In the genomic region with DNA sequence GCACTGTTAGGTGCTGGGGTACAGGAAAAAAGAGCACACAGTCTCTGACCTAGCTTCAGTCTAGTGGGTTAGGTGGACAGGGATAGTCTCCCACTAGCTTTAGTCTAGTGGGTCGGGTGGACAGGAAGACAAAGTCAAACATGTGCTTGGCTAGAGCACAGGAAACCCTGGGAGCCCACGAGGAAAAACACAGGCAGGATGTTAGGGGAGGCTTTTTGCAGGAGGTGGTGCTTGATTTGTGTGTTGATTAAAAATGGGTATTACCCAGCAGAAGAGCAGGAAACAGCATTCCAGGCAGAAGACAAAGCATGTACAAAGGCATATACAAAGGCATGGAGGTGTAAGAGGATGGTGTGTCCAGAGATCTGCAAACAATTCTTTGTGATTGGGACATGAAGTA, we compare ENCODE assay signal across 27 cellular contexts.
"Had no signal": no experiment of that assay in that cellular context is flagged by ENCODE, and none has a peak within 500 bp of the region (broad histone marks: within the 10 kb centered on the region; RNA-seq: fewer than 3 reads in every experiment).

No MANE protein-coding gene starts in this region.

- H3K27ac ChIP-seq: KMS-11, SJSA1 had no signal

- H3K4me1 ChIP-seq: SJSA1 had no signal

- ATAC-seq: activated T-helper 17 cell treated with anti-CD3 and anti-CD28 coated beads, Interleukin-2, amount 50 U/mL, for 72 hours; PC-3; T-helper 17 cell had no signal

- H3K4me3 ChIP-seq: MG63, SJSA1 had no signal

- H3K27me3 ChIP-seq: MG63, SJSA1 had no signal

- H3K36me3 ChIP-seq: MG63, SJSA1 had no signal

- DNase-seq: activated B cell treated with CpG ODN at 0.5 μM for 24 hours; activated CD4-positive, alpha-beta memory T cell treated with anti-CD3 and anti-CD28 coated beads for 36 hours; activated CD4-positive, alpha-beta T cell treated with anti-CD3 and anti-CD28 coated beads, Interleukin-2, amount 10 ng/mL, durations not matched to agents 7 days and 5 days; activated gamma-delta T cell; activated naive CD4-positive, alpha-beta T cell treated with anti-CD3 and anti-CD28 coated beads for 36 hours; activated naive CD8-positive, alpha-beta T cell treated with anti-CD3 and anti-CD28 coated beads for 36 hours; activated T-cell treated with anti-CD3 and anti-CD28 coated beads for 4 hours; activated T-cell treated with anti-CD3 and anti-CD28 coated beads, Interleukin-2, amount 50 U/mL, for 48 hours; caudate nucleus; MG63; MV-4-11; NCI-H1092 treated with DMSO at 0.1 percent for 48 hours; NCI-H1417 treated with DMSO at 0.1 percent for 48 hours; NCI-H1694; NCI-H2029 treated with DMSO at 0.1 percent for 48 hours; NCI-H345; NCI-H510A; NCI-H526 treated with DMSO at 0.1 percent for 48 hours; NCI-H82; NK-92 treated with Interleukin-12 subunit alpha and Interleukin-12 subunit beta, amount 100 ng/mL, for 24 hours; PC-3; SHP77; T-helper 17 cell; T-helper 9 cell had no signal

- H3K9ac ChIP-seq: KMS-11 had no signal

- H3K9me3 ChIP-seq: MG63, SJSA1 had no signal

- H3K4me2 ChIP-seq: KMS-11 had no signal
